Comparison of ENCODE assay signal across 35 cellular contexts in genomic region chr18:48310353-48310752, GRCh38.
"Had no signal": no experiment of that assay in that cellular context is flagged by ENCODE, and none has a peak within 500 bp of the region (broad histone marks: within the 10 kb centered on the region; RNA-seq: fewer than 3 reads in every experiment).

No MANE protein-coding gene starts in this region.

- H3K27ac Mint-ChIP-seq: activated B cell treated with CpG ODN at 0.5 μM for 24 hours; activated CD4-positive, alpha-beta memory T cell treated with anti-CD3 and anti-CD28 coated beads for 36 hours; activated CD8-positive, alpha-beta memory T cell treated with anti-CD3 and anti-CD28 coated beads, Interleukin-2, amount 10 ng/mL, durations not matched to agents 7 days and 5 days; activated naive CD4-positive, alpha-beta T cell treated with anti-CD3 and anti-CD28 coated beads for 36 hours; activated naive CD4-positive, alpha-beta T cell treated with anti-CD3 and anti-CD28 coated beads, Interleukin-2, amount 50 U/mL, for 72 hours; activated T-cell treated with anti-CD3 and anti-CD28 coated beads, Interleukin-2, amount 50 U/mL, for 72 hours; activated T-helper 17 cell treated with anti-CD3 and anti-CD28 coated beads, Interleukin-2, amount 50 U/mL, for 72 hours had no signal

- H3K36me3 Mint-ChIP-seq: activated CD4-positive, alpha-beta memory T cell treated with anti-CD3 and anti-CD28 coated beads for 36 hours; activated CD8-positive, alpha-beta memory T cell treated with anti-CD3 and anti-CD28 coated beads, Interleukin-2, amount 10 ng/mL, durations not matched to agents 7 days and 5 days; activated naive CD4-positive, alpha-beta T cell treated with anti-CD3 and anti-CD28 coated beads, Interleukin-2, amount 50 U/mL, for 72 hours had no signal

- H3K4me1 Mint-ChIP-seq: activated B cell treated with CpG ODN at 0.5 μM for 24 hours; activated CD8-positive, alpha-beta memory T cell treated with anti-CD3 and anti-CD28 coated beads, Interleukin-2, amount 10 ng/mL, durations not matched to agents 7 days and 5 days; activated T-helper 17 cell treated with anti-CD3 and anti-CD28 coated beads, Interleukin-2, amount 50 U/mL, for 72 hours had no signal

- H3K9me3 ChIP-seq: adrenal gland, body of pancreas, Peyer's patch, SJSA1 had no signal

- H3K27me3 ChIP-seq: adrenal gland, body of pancreas, Peyer's patch, SJSA1 had no signal

- H3K4me3 Mint-ChIP-seq: activated B cell treated with CpG ODN at 0.5 μM for 24 hours; activated CD4-positive, alpha-beta memory T cell treated with anti-CD3 and anti-CD28 coated beads for 36 hours; activated CD8-positive, alpha-beta memory T cell treated with anti-CD3 and anti-CD28 coated beads, Interleukin-2, amount 10 ng/mL, durations not matched to agents 7 days and 5 days; activated naive CD4-positive, alpha-beta T cell treated with anti-CD3 and anti-CD28 coated beads for 36 hours; activated T-cell treated with anti-CD3 and anti-CD28 coated beads, Interleukin-2, amount 50 U/mL, for 72 hours; activated T-helper 17 cell treated with anti-CD3 and anti-CD28 coated beads, Interleukin-2, amount 50 U/mL, for 72 hours had no signal

- H3K4me1 ChIP-seq: adrenal gland, body of pancreas, Peyer's patch had no signal

- H3K4me3 ChIP-seq: adrenal gland, body of pancreas, Peyer's patch, SJSA1 had no signal

- H3K36me3 ChIP-seq: adrenal gland, Peyer's patch, SJSA1 had no signal

- DNase-seq: activated B cell treated with CpG ODN at 0.5 μM for 24 hours; activated CD4-positive, alpha-beta memory T cell treated with anti-CD3 and anti-CD28 coated beads for 36 hours; activated CD4-positive, alpha-beta T cell treated with anti-CD3 and anti-CD28 coated beads for 4 hours; activated CD4-positive, alpha-beta T cell treated with anti-CD3 and anti-CD28 coated beads, Interleukin-2, amount 50 U/mL, for 1 hour; activated CD4-positive, CD25-positive, alpha-beta regulatory T cell treated with anti-CD3 and anti-CD28 coated beads, Interleukin-2, amount 50 U/mL, for 72 hours; activated CD8-positive, alpha-beta memory T cell treated with anti-CD3 and anti-CD28 coated beads, Interleukin-2, amount 10 ng/mL, durations not matched to agents 7 days and 5 days; activated CD8-positive, alpha-beta memory T cell treated with anti-CD3 and anti-CD28 coated beads, Interleukin-2, amount 50 U/mL, for 48 hours; activated gamma-delta T cell treated with Interleukin-2 at 50 U/mL for 16 hours; activated naive CD4-positive, alpha-beta T cell treated with anti-CD3 and anti-CD28 coated beads for 36 hours; activated T-cell treated with anti-CD3 and anti-CD28 coated beads, Interleukin-2, amount 50 U/mL, for 72 hours; adrenal gland; body of pancreas; central memory CD4-positive, alpha-beta T cell; Kasumi-1; KG1; MM.1S; MV-4-11; NCI-H1092; NCI-H1436 treated with DMSO at 0.1 percent for 48 hours; NCI-H1694 treated with DMSO at 0.1 percent for 48 hours; NCI-H226; NCI-H524 treated with DMSO at 0.1 percent for 48 hours; NK-92 treated with Interleukin-12 subunit alpha and Interleukin-12 subunit beta, amount 100 ng/mL, for 24 hours; PC-3; Peyer's patch; RPMI8226; SHP77 treated with DMSO at 0.1 percent for 48 hours; SW 1271; T-helper 1 cell; T-helper 2 cell; T-helper 9 cell had no signal

- H3K27ac ChIP-seq: adrenal gland, body of pancreas, Peyer's patch, SJSA1, VCaP had no signal

- H3K9me3 Mint-ChIP-seq: activated B cell treated with CpG ODN at 0.5 μM for 24 hours; activated CD4-positive, alpha-beta memory T cell treated with anti-CD3 and anti-CD28 coated beads for 36 hours; activated naive CD4-positive, alpha-beta T cell treated with anti-CD3 and anti-CD28 coated beads for 36 hours; activated naive CD4-positive, alpha-beta T cell treated with anti-CD3 and anti-CD28 coated beads, Interleukin-2, amount 50 U/mL, for 72 hours; activated T-cell treated with anti-CD3 and anti-CD28 coated beads, Interleukin-2, amount 50 U/mL, for 72 hours; activated T-helper 17 cell treated with anti-CD3 and anti-CD28 coated beads, Interleukin-2, amount 50 U/mL, for 72 hours had no signal
